1 cellular context compared by ENCODE assay signal in the genomic region with DNA sequence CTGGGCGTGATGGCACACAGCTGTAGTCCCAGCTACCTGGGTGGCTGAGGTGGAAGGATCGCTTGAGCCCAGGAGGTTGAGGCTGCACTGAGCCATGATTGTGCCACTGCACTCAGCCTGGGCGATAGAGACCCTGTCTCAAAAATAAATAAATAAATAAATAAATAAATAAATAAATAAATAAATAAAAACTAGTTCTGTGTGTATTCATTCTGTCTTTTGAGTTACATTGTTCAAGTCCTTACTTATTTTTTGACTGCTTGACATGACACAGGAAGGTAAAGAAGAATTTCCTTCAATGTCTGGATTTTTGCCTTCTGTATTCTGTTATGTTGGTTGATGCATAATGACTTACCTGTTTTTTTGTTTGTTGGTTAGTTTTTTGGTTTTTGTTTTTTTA.
TF ChIP-seq lines count a peak whose summit lies in the region.

No MANE protein-coding gene starts in this region.

TF ChIP-seq in HEK293, 187 proteins besides CTCF, POLR2A, EP300 and RAD21 (continued from another document):
- TF ChIP-seq, protein P1, sequence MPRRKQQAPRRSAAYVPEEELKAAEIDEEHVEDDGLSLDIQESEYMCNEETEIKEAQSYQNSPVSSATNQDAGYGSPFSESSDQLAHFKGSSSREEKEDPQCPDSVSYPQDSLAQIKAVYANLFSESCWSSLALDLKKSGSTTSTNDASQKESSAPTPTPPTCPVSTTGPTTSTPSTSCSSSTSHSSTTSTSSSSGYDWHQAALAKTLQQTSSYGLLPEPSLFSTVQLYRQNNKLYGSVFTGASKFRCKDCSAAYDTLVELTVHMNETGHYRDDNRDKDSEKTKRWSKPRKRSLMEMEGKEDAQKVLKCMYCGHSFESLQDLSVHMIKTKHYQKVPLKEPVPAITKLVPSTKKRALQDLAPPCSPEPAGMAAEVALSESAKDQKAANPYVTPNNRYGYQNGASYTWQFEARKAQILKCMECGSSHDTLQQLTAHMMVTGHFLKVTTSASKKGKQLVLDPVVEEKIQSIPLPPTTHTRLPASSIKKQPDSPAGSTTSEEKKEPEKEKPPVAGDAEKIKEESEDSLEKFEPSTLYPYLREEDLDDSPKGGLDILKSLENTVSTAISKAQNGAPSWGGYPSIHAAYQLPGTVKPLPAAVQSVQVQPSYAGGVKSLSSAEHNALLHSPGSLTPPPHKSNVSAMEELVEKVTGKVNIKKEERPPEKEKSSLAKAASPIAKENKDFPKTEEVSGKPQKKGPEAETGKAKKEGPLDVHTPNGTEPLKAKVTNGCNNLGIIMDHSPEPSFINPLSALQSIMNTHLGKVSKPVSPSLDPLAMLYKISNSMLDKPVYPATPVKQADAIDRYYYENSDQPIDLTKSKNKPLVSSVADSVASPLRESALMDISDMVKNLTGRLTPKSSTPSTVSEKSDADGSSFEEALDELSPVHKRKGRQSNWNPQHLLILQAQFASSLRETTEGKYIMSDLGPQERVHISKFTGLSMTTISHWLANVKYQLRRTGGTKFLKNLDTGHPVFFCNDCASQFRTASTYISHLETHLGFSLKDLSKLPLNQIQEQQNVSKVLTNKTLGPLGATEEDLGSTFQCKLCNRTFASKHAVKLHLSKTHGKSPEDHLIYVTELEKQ (tag by site-specific recombination; IDR thresholded peaks at IDR 0.05; ENCODE audit: borderline replicate concordance), result peak; percentile 47; the same call in 1 of the 2 replicates
- TF ChIP-seq, protein P2, sequence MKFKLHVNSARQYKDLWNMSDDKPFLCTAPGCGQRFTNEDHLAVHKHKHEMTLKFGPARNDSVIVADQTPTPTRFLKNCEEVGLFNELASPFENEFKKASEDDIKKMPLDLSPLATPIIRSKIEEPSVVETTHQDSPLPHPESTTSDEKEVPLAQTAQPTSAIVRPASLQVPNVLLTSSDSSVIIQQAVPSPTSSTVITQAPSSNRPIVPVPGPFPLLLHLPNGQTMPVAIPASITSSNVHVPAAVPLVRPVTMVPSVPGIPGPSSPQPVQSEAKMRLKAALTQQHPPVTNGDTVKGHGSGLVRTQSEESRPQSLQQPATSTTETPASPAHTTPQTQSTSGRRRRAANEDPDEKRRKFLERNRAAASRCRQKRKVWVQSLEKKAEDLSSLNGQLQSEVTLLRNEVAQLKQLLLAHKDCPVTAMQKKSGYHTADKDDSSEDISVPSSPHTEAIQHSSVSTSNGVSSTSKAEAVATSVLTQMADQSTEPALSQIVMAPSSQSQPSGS (tag by site-specific recombination; IDR thresholded peaks at IDR 0.05; ENCODE audit: low read depth), result no peak
- TF ChIP-seq ZNF302 (tag by site-specific recombination; IDR thresholded peaks at IDR 0.05; ENCODE audit: low read depth) (peak; percentile 28; the same call in 1 of the 2 replicates), ZNF623 (tag by site-specific recombination; IDR thresholded peaks at IDR 0.05) (peak; percentile 86), SCRT1 (tag by site-specific recombination; IDR thresholded peaks at IDR 0.05; ENCODE audit: borderline replicate concordance) (no peak), ZNF529 (tag by site-specific recombination; IDR thresholded peaks at IDR 0.05; ENCODE audit: insufficient replicate concordance) (no peak), ZNF596 (tag by site-specific recombination; IDR thresholded peaks at IDR 0.05) (no peak), ZNF112 (tag by site-specific recombination; IDR thresholded peaks at IDR 0.05) (no peak), SP7 (tag by site-specific recombination; IDR thresholded peaks at IDR 0.05) (no peak), ZFP3 (tag by site-specific recombination; IDR thresholded peaks at IDR 0.05; ENCODE audit: low read depth) (0 out of 2 replicates have a peak, but pooled peaks have one; percentile 53), ZNF202 (tag by site-specific recombination; IDR thresholded peaks at IDR 0.05; ENCODE audit: borderline replicate concordance) (peak; percentile 86; the same call in 1 of the 2 replicates), ZBTB8A (tag by site-specific recombination; IDR thresholded peaks at IDR 0.05) (peak; percentile 89), ZNF585B (tag by site-specific recombination; IDR thresholded peaks at IDR 0.05) (0 out of 2 replicates have a peak, but pooled peaks have one; percentile 8), ZNF514 (tag by site-specific recombination; IDR thresholded peaks at IDR 0.05) (peak; percentile 77; the same call in 1 of the 2 replicates), ZNF544 (tag by site-specific recombination; IDR thresholded peaks at IDR 0.05) (no peak), ZNF248 (tag by site-specific recombination; IDR thresholded peaks at IDR 0.05) (no peak), ZNF266 (tag by site-specific recombination; IDR thresholded peaks at IDR 0.05; ENCODE audit: low read depth) (peak; percentile 95), ZBTB1 (tag by site-specific recombination; IDR thresholded peaks at IDR 0.05) (peak; percentile 69; the same call in 1 of the 2 replicates), ZNF664 (tag by site-specific recombination; IDR thresholded peaks at IDR 0.05) (peak; percentile 81), ZSCAN23 (tag by site-specific recombination; IDR thresholded peaks at IDR 0.05) (0 out of 2 replicates have a peak, but pooled peaks have one; percentile 45), ZNF354C (tag by site-specific recombination; IDR thresholded peaks at IDR 0.05; ENCODE audit: borderline replicate concordance, low read depth) (peak; percentile 96; the same call in 1 of the 2 replicates), ZNF16 (tag by site-specific recombination; IDR thresholded peaks at IDR 0.05; ENCODE audit: low read depth) (no peak), ZNF707 (tag by site-specific recombination; IDR thresholded peaks at IDR 0.05) (no peak), KLF7 (tag by site-specific recombination; IDR thresholded peaks at IDR 0.05; ENCODE audit: borderline replicate concordance) (peak; percentile 58; the same call in 1 of the 2 replicates), ZNF138 (tag by site-specific recombination; IDR thresholded peaks at IDR 0.05; ENCODE audit: borderline replicate concordance) (peak; percentile 93; the same call in 1 of the 2 replicates)
- TF ChIP-seq, protein P3, sequence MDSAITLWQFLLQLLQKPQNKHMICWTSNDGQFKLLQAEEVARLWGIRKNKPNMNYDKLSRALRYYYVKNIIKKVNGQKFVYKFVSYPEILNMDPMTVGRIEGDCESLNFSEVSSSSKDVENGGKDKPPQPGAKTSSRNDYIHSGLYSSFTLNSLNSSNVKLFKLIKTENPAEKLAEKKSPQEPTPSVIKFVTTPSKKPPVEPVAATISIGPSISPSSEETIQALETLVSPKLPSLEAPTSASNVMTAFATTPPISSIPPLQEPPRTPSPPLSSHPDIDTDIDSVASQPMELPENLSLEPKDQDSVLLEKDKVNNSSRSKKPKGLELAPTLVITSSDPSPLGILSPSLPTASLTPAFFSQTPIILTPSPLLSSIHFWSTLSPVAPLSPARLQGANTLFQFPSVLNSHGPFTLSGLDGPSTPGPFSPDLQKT (IDR thresholded peaks at IDR 0.05; ENCODE audit: borderline replicate concordance, low read depth, low read length), result no peak
- TF ChIP-seq, protein P4, sequence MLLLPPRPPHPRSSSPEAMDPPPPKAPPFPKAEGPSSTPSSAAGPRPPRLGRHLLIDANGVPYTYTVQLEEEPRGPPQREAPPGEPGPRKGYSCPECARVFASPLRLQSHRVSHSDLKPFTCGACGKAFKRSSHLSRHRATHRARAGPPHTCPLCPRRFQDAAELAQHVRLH (tag by site-specific recombination; IDR thresholded peaks at IDR 0.05), result peak; percentile 76; the same call in 1 of the 2 replicates
- TF ChIP-seq, protein P5, sequence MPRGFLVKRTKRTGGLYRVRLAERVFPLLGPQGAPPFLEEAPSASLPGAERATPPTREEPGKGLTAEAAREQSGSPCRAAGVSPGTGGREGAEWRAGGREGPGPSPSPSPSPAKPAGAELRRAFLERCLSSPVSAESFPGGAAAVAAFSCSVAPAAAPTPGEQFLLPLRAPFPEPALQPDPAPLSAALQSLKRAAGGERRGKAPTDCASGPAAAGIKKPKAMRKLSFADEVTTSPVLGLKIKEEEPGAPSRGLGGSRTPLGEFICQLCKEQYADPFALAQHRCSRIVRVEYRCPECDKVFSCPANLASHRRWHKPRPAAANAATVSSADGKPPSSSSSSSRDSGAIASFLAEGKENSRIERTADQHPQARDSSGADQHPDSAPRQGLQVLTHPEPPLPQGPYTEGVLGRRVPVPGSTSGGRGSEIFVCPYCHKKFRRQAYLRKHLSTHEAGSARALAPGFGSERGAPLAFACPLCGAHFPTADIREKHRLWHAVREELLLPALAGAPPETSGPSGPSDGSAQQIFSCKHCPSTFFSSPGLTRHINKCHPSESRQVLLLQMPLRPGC (tag by site-specific recombination; IDR thresholded peaks at IDR 0.05), result no peak
- TF ChIP-seq, protein P6, sequence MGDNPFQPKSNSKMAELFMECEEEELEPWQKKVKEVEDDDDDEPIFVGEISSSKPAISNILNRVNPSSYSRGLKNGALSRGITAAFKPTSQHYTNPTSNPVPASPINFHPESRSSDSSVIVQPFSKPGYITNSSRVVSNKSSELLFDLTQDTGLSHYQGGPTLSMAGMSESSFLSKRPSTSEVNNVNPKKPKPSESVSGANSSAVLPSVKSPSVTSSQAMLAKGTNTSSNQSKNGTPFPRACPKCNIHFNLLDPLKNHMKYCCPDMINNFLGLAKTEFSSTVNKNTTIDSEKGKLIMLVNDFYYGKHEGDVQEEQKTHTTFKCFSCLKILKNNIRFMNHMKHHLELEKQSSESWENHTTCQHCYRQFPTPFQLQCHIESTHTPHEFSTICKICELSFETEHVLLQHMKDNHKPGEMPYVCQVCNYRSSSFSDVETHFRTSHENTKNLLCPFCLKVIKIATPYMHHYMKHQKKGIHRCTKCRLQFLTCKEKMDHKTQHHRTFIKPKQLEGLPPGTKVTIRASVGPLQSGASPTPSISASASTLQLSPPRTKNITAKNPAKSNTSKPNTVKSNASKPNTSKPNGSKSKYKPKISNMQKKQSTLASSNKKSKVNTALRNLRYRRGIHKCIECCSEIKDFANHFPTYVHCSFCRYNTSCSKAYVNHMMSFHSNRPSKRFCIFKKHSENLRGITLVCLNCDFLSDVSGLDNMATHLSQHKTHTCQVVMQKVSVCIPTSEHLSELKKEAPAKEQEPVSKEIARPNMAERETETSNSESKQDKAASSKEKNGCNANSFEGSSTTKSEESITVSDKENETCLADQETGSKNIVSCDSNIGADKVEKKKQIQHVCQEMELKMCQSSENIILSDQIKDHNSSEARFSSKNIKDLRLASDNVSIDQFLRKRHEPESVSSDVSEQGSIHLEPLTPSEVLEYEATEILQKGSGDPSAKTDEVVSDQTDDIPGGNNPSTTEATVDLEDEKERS (tag by site-specific recombination; IDR thresholded peaks at IDR 0.05), result no peak
- TF ChIP-seq, protein P7, sequence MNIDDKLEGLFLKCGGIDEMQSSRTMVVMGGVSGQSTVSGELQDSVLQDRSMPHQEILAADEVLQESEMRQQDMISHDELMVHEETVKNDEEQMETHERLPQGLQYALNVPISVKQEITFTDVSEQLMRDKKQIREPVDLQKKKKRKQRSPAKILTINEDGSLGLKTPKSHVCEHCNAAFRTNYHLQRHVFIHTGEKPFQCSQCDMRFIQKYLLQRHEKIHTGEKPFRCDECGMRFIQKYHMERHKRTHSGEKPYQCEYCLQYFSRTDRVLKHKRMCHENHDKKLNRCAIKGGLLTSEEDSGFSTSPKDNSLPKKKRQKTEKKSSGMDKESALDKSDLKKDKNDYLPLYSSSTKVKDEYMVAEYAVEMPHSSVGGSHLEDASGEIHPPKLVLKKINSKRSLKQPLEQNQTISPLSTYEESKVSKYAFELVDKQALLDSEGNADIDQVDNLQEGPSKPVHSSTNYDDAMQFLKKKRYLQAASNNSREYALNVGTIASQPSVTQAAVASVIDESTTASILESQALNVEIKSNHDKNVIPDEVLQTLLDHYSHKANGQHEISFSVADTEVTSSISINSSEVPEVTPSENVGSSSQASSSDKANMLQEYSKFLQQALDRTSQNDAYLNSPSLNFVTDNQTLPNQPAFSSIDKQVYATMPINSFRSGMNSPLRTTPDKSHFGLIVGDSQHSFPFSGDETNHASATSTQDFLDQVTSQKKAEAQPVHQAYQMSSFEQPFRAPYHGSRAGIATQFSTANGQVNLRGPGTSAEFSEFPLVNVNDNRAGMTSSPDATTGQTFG (tag by site-specific recombination; IDR thresholded peaks at IDR 0.05; ENCODE audit: borderline replicate concordance), result no peak
